ENCODE assay signal across 8 cellular contexts in genomic region chr11:123478352-123478986, GRCh38. TPM values are rescaled to one million over a fixed set of nuclear protein-coding genes. Genes with fewer than 3 reads are reported as not detected.
DNase-seq lines count a peak whose midpoint lies in the region; ATAC-seq and TF ChIP-seq lines count a peak whose summit lies in the region.

No MANE protein-coding gene starts in this region.

- in situ Hi-C loops in GM23248 (cut with MboI): loop anchor here (5.0 kb wide), 2 partner anchors 71 to 176 kb away; no protein-coding TSS in a partner anchor

- TF ChIP-seq CTCF in BJ (IDR thresholded peaks at IDR 0.05; ENCODE audit: insufficient read depth, low read depth, low read length) (peak; percentile 69), WERI-Rb-1 (IDR thresholded peaks at IDR 0.05; ENCODE audit: low read depth, low read length) (peak; percentile 60), endothelial cell (IDR thresholded peaks at IDR 0.05; ENCODE audit: unreplicated experiment) (peak; percentile 87), mesothelial cell of epicardium (IDR thresholded peaks at IDR 0.05; ENCODE audit: unreplicated experiment) (peak; percentile 77), thoracic aorta (IDR thresholded peaks at IDR 0.05) (peak; percentile 62)

- H3K9me3 ChIP-seq in GM23248 (ENCODE audit: low read depth): no peaks in the 10 kb centered on the region
- H3K9me3 ChIP-seq in WERI-Rb-1 (ENCODE audit: severe bottlenecking): no peaks in the 10 kb centered on the region
- H3K9me3 ChIP-seq in thoracic aorta: no peaks in the 10 kb centered on the region

- CTCF ChIA-PET in BJ (lab: Yijun Ruan, JAX): interaction anchor here (0.7 to 8.4 kb wide), 27 partner anchors 9 to 456 kb away, joined by 3 to 158 read pairs (median 4); no protein-coding TSS in a partner anchor

- H3K36me3 Mint-ChIP-seq in endothelial cell (ENCODE audit: low read depth, unreplicated experiment): peaks cover 13% of the 10 kb centered on the region
- H3K36me3 Mint-ChIP-seq in mesothelial cell of epicardium: no peaks in the 10 kb centered on the region

- WGBS in GM23248 (ENCODE audit: low coverage in 1 of 2, low lambda C conversion rate in 2 of 2, missing lambda C conversion rate in 2 of 2), 2 experiments: 21 to 27% methylated on average over 5 of the region's 5 CpGs

- no peaks in the 10 kb centered on the region for H3K9me2 ChIP-seq in GM23248 (ENCODE audit: insufficient read depth)

- peaks cover 21% of the 10 kb centered on the region for H3F3A ChIP-seq in GM23248 (ENCODE audit: insufficient read depth)

- H3K4me1 ChIP-seq in GM23248 (ENCODE audit: insufficient read depth) (peaks cover 32% of the 10 kb centered on the region), thoracic aorta (ENCODE audit: control insufficient read depth in 1 of 2, low read depth in 2 of 2) (peaks cover 0 to 13% of the 10 kb centered on the region in 2 donors)

- H3K4me1 Mint-ChIP-seq in endothelial cell (ENCODE audit: unreplicated experiment) (peaks cover 43% of the 10 kb centered on the region), mesothelial cell of epicardium (peaks cover 16% of the 10 kb centered on the region)

- H3K4me3 ChIP-seq in BJ (ENCODE audit: low read depth, low read length): no peak overlapping the region
- H3K4me3 ChIP-seq in GM23248: no peak overlapping the region
- H3K4me3 ChIP-seq in WERI-Rb-1 (ENCODE audit: low read depth, low read length): no peak overlapping the region
- peak overlapping the region; percentile 8 for H3K4me3 ChIP-seq in thoracic aorta

- H3K27ac ChIP-seq in GM23248: no peak overlapping the region
- H3K27ac ChIP-seq in WERI-Rb-1: no peak overlapping the region; the same call in 1 of the 2 replicates
- H3K27ac ChIP-seq in thoracic aorta: no peak overlapping the region

- POLR2A ChIA-PET in BJ (lab: Charles Lee): interaction anchor here (1.0 kb wide), 1 partner anchor 71 kb away, joined by 4 read pairs; no protein-coding TSS in a partner anchor

- H3K79me2 ChIP-seq in GM23248 (ENCODE audit: insufficient read depth): peaks cover 61% of the 10 kb centered on the region

- peak overlapping the region; percentile 12 for H3K4me2 ChIP-seq in GM23248 (ENCODE audit: unreplicated experiment)

- H2AFZ ChIP-seq in GM23248: peak overlapping the region; percentile 71

- H3K27me3 ChIP-seq in BJ (ENCODE audit: control insufficient read depth, insufficient read depth, low read length) (no peaks in the 10 kb centered on the region), GM23248 (replicated peaks; ENCODE audit: insufficient read depth) (no peaks in the 10 kb centered on the region), WERI-Rb-1 (ENCODE audit: insufficient read depth, low read depth, severe bottlenecking) (no peaks in the 10 kb centered on the region), thoracic aorta (replicated peaks; ENCODE audit: insufficient read depth) (no peaks in the 10 kb centered on the region)

- DNase-seq in BJ (ENCODE audit: low read depth) (no peak), GM23248 (peak; percentile 90), NCI-H2227 (lab: John Stamatoyannopoulos, UW; ENCODE audit: unreplicated experiment) (peak; percentile 80), WERI-Rb-1 (peak; percentile 79), endothelial cell (ENCODE audit: low spot score) (peak; percentile 57), mesothelial cell of epicardium (ENCODE audit: low spot score in 2 of 2, unreplicated experiment in 2 of 2) (peak in 1 of 2 experiments; percentile 48), thoracic aorta (ENCODE audit: low spot score) (no peak)

- H3K4me3 Mint-ChIP-seq in endothelial cell (ENCODE audit: unreplicated experiment) (peak overlapping the region; percentile 66), mesothelial cell of epicardium (no peak overlapping the region)

- H3K27ac Mint-ChIP-seq in endothelial cell (ENCODE audit: unreplicated experiment) (peak overlapping the region; percentile 86), mesothelial cell of epicardium (peak overlapping the region; percentile 19)

- H3K27me3 Mint-ChIP-seq in endothelial cell (ENCODE audit: unreplicated experiment) (no peaks in the 10 kb centered on the region), mesothelial cell of epicardium (ENCODE audit: low read depth) (no peaks in the 10 kb centered on the region)

- H3K9me3 Mint-ChIP-seq in endothelial cell (ENCODE audit: unreplicated experiment) (no peaks in the 10 kb centered on the region), mesothelial cell of epicardium (no peaks in the 10 kb centered on the region)

- no peaks in the 10 kb centered on the region for H4K20me1 ChIP-seq in GM23248 (ENCODE audit: insufficient read depth)

- H3K36me3 ChIP-seq in BJ (ENCODE audit: control insufficient read depth, insufficient read depth, low read length): no peaks in the 10 kb centered on the region
- H3K36me3 ChIP-seq in GM23248 (ENCODE audit: low read depth): no peaks in the 10 kb centered on the region
- no peaks in the 10 kb centered on the region for H3K36me3 ChIP-seq in WERI-Rb-1
- H3K36me3 ChIP-seq in thoracic aorta: no peaks in the 10 kb centered on the region

- H3K9ac ChIP-seq in GM23248: peak overlapping the region; percentile 23

- ATAC-seq in thoracic aorta (ENCODE audit: insufficient number of reproducible peaks, low FRiP score, low read depth) (no peak), GM18870 (IDR thresholded peaks at IDR 0.05; ENCODE audit: unreplicated experiment) (no peak)

RNA-seq across cellular contexts. Expression of gene GRAMD1B, which starts 48.4 kb away (rescaled TPM):
- polyA plus RNA-seq in BJ (2011; rRNA removed): 8.7 and 11.7 TPM in 2 replicates
- polyA minus RNA-seq in BJ (2011; rRNA and poly(A)+ RNA removed): 9.3 and 12.1 TPM in 2 replicates
- 14.8 and 21.4 TPM in 2 replicates for total RNA-seq in GM23248 (2014; rRNA removed; shearing (Covaris generic))
- polyA plus RNA-seq in GM23248 (2016; fragmentation: Nextera tagmentation; extraction: Ambion mirVana): 3.3 and 4.1 TPM in 2 replicates
- 49.6 TPM for total RNA-seq in endothelial cell (ENCODE audit: unreplicated experiment)
- 8.4 to 9.0 TPM (median 9.0 TPM) in 3 replicates for total RNA-seq in mesothelial cell of epicardium
- 1 to 10 TPM; 2.1 to 5.7 TPM for total RNA-seq in thoracic aorta

Comparison
In these comparisons a context has a peak if more than half of its experiments do, and no peak if none do; other contexts are left out.
1. DNase-seq: peak in GM23248 (single experiment), NCI-H2227 (single experiment), WERI-Rb-1 (single experiment) and endothelial cell (single experiment); none in BJ (single experiment) and thoracic aorta (single experiment).
2. Peak in every context shown above with its lines, with median percentiles within 50 percentile points of each other: CTCF ChIP-seq.